Comparison of ENCODE assay signal across 11 cellular contexts in the genomic region with DNA sequence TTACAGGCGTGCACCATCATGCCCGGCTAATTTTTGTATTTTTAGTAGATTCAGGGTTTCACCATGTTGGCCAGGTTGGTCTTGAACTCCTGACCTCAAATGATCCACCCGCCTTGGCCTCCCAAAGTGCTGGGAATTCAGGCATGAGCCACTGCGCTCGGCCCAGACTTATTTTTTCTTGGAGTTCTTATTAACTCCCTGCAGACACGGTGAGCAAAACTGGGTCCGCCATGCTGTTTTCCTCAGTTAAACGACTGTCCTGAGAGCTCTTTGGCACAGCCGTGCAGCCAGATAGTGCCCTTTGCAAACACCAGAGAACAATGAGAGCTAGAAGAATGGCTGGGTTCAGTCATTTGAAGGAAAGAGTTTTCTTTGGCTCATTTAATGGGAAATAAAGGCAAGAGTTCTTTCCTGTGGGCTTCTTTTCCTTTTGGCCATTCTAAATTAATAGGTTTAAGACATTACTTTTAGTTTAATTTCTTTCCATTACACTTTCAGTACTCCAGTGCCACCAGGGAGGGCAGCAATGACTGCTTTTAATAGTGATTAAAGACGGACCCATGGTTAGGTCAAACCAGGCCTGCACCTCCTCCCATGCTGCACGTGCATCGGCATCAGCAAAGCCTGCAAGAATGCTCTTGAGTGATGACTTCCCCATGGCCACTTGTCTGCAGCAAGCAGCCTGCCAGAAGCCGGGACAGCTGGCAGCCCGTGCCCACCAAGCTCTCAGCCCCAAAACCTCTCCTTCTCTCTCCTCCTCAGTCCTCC.
DNase-seq lines count a peak whose midpoint lies in the region; ATAC-seq lines count a peak whose summit lies in the region.
"Had no signal": no experiment of that assay in that cellular context is flagged by ENCODE, and none has a peak within 500 bp of the region (broad histone marks: within the 10 kb centered on the region; RNA-seq: fewer than 3 reads in every experiment).

No MANE protein-coding gene starts in this region.

- H3K4me1 Mint-ChIP-seq in dendritic cell treated with granulocyte-macrophage colony-stimulating factor and Interleukin-4, amounts not matched to agents 40 ng/mL and 50 ng/mL, for 4 days (ENCODE audit: low read depth): peaks cover 42% of the 10 kb centered on the region
- peaks cover 19 to 52% (median 44%) of the 10 kb centered on the region in 3 donors for H3K4me1 Mint-ChIP-seq in naive B cell
- peaks cover 33% of the 10 kb centered on the region for H3K4me1 Mint-ChIP-seq in activated T-helper 2 cell treated with anti-CD3 and anti-CD28 coated beads, Interferon-gamma antibody, Interleukin-2, Interleukin-4, amounts not matched to agents 10 μg/mL and 5 μg/mL and 100 μg/mL, durations not matched to agents 14 hours and 24 hours and 36 hours (ENCODE audit: low read depth)

- ATAC-seq in naive B cell (ENCODE audit: low read depth in 2 of 2): peak; percentile 85 to 88
- ATAC-seq in HG03571 (IDR thresholded peaks at IDR 0.05; ENCODE audit: unreplicated experiment): no peak
- ATAC-seq: T-cell had no signal

- H3K27ac Mint-ChIP-seq in dendritic cell treated with granulocyte-macrophage colony-stimulating factor and Interleukin-4, amounts not matched to agents 40 ng/mL and 50 ng/mL, for 4 days: peak overlapping the region; percentile 80
- H3K27ac Mint-ChIP-seq in naive B cell: peak overlapping the region in 4 of 6 donors; percentile 6 to 92 (median 76)
- no peak overlapping the region for H3K27ac Mint-ChIP-seq in activated T-helper 2 cell treated with anti-CD3 and anti-CD28 coated beads, Interferon-gamma antibody, Interleukin-2, Interleukin-4, amounts not matched to agents 10 μg/mL and 5 μg/mL and 100 μg/mL, durations not matched to agents 14 hours and 24 hours and 36 hours

- H3K4me3 Mint-ChIP-seq in dendritic cell treated with granulocyte-macrophage colony-stimulating factor and Interleukin-4, amounts not matched to agents 40 ng/mL and 50 ng/mL, for 4 days: no peak overlapping the region
- H3K4me3 Mint-ChIP-seq in naive B cell: peak overlapping the region in 3 of 8 donors; percentile 4 to 75 (median 56)
- no peak overlapping the region for H3K4me3 Mint-ChIP-seq in activated T-helper 2 cell treated with anti-CD3 and anti-CD28 coated beads, Interferon-gamma antibody, Interleukin-2, Interleukin-4, amounts not matched to agents 10 μg/mL and 5 μg/mL and 100 μg/mL, durations not matched to agents 14 hours and 24 hours and 36 hours (ENCODE audit: low read depth)
- H3K4me3 Mint-ChIP-seq: brain, T-cell had no signal

- H3K27me3 Mint-ChIP-seq in dendritic cell treated with granulocyte-macrophage colony-stimulating factor and Interleukin-4, amounts not matched to agents 40 ng/mL and 50 ng/mL, for 4 days: no peaks in the 10 kb centered on the region
- H3K27me3 Mint-ChIP-seq in naive B cell: no peaks in the 10 kb centered on the region
- no peaks in the 10 kb centered on the region for H3K27me3 Mint-ChIP-seq in activated T-helper 2 cell treated with anti-CD3 and anti-CD28 coated beads, Interferon-gamma antibody, Interleukin-2, Interleukin-4, amounts not matched to agents 10 μg/mL and 5 μg/mL and 100 μg/mL, durations not matched to agents 14 hours and 24 hours and 36 hours (ENCODE audit: low read depth)
- H3K27me3 Mint-ChIP-seq: T-cell had no signal

- DNase-seq in EH (ENCODE audit: low read depth) (peak; percentile 25), NCI-H524 (lab: John Stamatoyannopoulos, UW) (peak; percentile 77 to 93), naive B cell (peak; percentile 51), HCEC 1CT (no peak), SW 1271 (lab: John Stamatoyannopoulos, UW) (no peak)
- no peak for DNase-seq in activated T-helper 2 cell treated with anti-CD3 and anti-CD28 coated beads, Interferon-gamma antibody, Interleukin-2, Interleukin-4, amounts not matched to agents 10 μg/mL and 5 μg/mL and 100 μg/mL, durations not matched to agents 14 hours and 24 hours and 36 hours (ENCODE audit: low spot score)
- DNase-seq: KG1 had no signal

- no peaks in the 10 kb centered on the region for H3K36me3 Mint-ChIP-seq in dendritic cell treated with granulocyte-macrophage colony-stimulating factor and Interleukin-4, amounts not matched to agents 40 ng/mL and 50 ng/mL, for 4 days (ENCODE audit: low read depth)
- peaks cover 2 to 24% of the 10 kb centered on the region in 2 donors for H3K36me3 Mint-ChIP-seq in naive B cell
- H3K36me3 Mint-ChIP-seq in activated T-helper 2 cell treated with anti-CD3 and anti-CD28 coated beads, Interferon-gamma antibody, Interleukin-2, Interleukin-4, amounts not matched to agents 10 μg/mL and 5 μg/mL and 100 μg/mL, durations not matched to agents 14 hours and 24 hours and 36 hours (ENCODE audit: low read depth): peaks cover 4% of the 10 kb centered on the region
- H3K36me3 Mint-ChIP-seq: brain had no signal

- intact Hi-C loops in dendritic cell treated with granulocyte-macrophage colony-stimulating factor and Interleukin-4, amounts not matched to agents 40 ng/mL and 50 ng/mL, for 4 days (cut with micrococcal nuclease): no loop called here
- intact Hi-C loops in activated T-helper 2 cell treated with anti-CD3 and anti-CD28 coated beads, Interferon-gamma antibody, Interleukin-2, Interleukin-4, amounts not matched to agents 10 μg/mL and 5 μg/mL and 100 μg/mL, durations not matched to agents 14 hours and 24 hours and 36 hours (cut with micrococcal nuclease): no loop called here

- no peaks in the 10 kb centered on the region for H3K9me3 Mint-ChIP-seq in dendritic cell treated with granulocyte-macrophage colony-stimulating factor and Interleukin-4, amounts not matched to agents 40 ng/mL and 50 ng/mL, for 4 days
- H3K9me3 Mint-ChIP-seq in naive B cell: no peaks in the 10 kb centered on the region
- no peaks in the 10 kb centered on the region for H3K9me3 Mint-ChIP-seq in activated T-helper 2 cell treated with anti-CD3 and anti-CD28 coated beads, Interferon-gamma antibody, Interleukin-2, Interleukin-4, amounts not matched to agents 10 μg/mL and 5 μg/mL and 100 μg/mL, durations not matched to agents 14 hours and 24 hours and 36 hours
- H3K9me3 Mint-ChIP-seq: brain, T-cell had no signal

Comparison
In these comparisons a context has a peak if more than half of its experiments do, and no peak if none do; other contexts are left out.
1. DNase-seq: peak in EH (single experiment), NCI-H524 (2 of 2) and naive B cell (single experiment); none in HCEC 1CT (single experiment), SW 1271 (0 of 2) and activated T-helper 2 cell treated with anti-CD3 and anti-CD28 coated beads, Interferon-gamma antibody, Interleukin-2, Interleukin-4, amounts not matched to agents 10 μg/mL and 5 μg/mL and 100 μg/mL, durations not matched to agents 14 hours and 24 hours and 36 hours (single experiment).